ENCODE assay signal across 10 cellular contexts in the genomic region with DNA sequence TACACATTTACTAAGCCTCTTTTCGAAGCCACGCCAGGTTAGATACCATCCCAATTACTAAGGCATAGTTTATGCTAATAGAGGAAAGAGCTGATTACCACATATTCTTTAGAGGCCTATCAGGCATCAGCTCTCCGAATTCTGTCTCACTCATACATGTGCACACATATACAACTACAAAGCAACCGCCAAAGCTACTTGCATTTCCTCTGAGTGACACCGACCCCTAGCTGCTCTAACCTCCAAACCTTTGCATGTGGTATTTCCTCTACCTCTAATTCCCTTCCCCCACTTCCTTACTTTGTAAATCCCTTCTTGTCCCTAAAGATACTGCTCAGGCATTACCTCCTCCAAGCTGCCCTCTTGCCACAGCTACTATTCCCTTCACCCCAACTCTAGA.
A peak's percentile ranks its signal among the peaks of the same experiment; 100 is the strongest.
DNase-seq lines count a peak whose midpoint lies in the region; ATAC-seq and TF ChIP-seq lines count a peak whose summit lies in the region.
"Had no signal": no experiment of that assay in that cellular context is flagged by ENCODE, and none has a peak within 500 bp of the region (broad histone marks: within the 10 kb centered on the region; RNA-seq: fewer than 3 reads in every experiment).

No MANE protein-coding gene starts in this region.

- ATAC-seq in HG02885 (IDR thresholded peaks at IDR 0.05; ENCODE audit: poor library complexity, unreplicated experiment) (no peak), PC-3 (no peak)

- H3K36me3 ChIP-seq in KMS-11 (ENCODE audit: insufficient read depth) (no peaks in the 10 kb centered on the region), PC-3 (ENCODE audit: low read depth, low read length) (no peaks in the 10 kb centered on the region), esophagus squamous epithelium (no peaks in the 10 kb centered on the region)

- H3K9ac ChIP-seq in KMS-11 = peak overlapping the region; percentile 34; the same call in 1 of the 2 replicates
- H3K9ac ChIP-seq in PC-3 (ENCODE audit: low read length) = no peak overlapping the region

- H3K4me3 ChIP-seq in AG10803 (ENCODE audit: low read length) (no peak overlapping the region), KMS-11 (IDR thresholded peaks at IDR 0.05; ENCODE audit: insufficient read depth, low read depth, low read length) (no peak overlapping the region), PC-3 (ENCODE audit: low read length) (no peak overlapping the region), esophagus squamous epithelium (no peak overlapping the region)
- H3K4me3 ChIP-seq: skin epidermis had no signal

- H3K9me3 ChIP-seq in PC-3 (ENCODE audit: low read length) (no peaks in the 10 kb centered on the region), esophagus squamous epithelium (no peaks in the 10 kb centered on the region)

- peak overlapping the region; percentile 15 for H2AFZ ChIP-seq in KMS-11 (ENCODE audit: low read depth)
- no peak overlapping the region for H2AFZ ChIP-seq in PC-3 (ENCODE audit: low read length)

- CTCF ChIA-PET in PC-3 (lab: Charles Lee) = no interaction called here

- H3F3A ChIP-seq in PC-3 (ENCODE audit: low read length, unreplicated experiment) = no peaks in the 10 kb centered on the region

- TF ChIP-seq POLR2A in esophagus squamous epithelium (IDR thresholded peaks at IDR 0.05) = no peak

- DNase-seq in AG10803 (ENCODE audit: low read depth) = peak; percentile 65
- DNase-seq in activated CD8-positive, alpha-beta memory T cell treated with anti-CD3 and anti-CD28 coated beads, Interleukin-2, amount 50 U/mL, for 4 hours = peak; percentile 28
- DNase-seq in iPS-NIHi11 (ENCODE audit: low spot score) = peak; percentile 59
- no peak for DNase-seq in PC-3
- DNase-seq in esophagus squamous epithelium (lab: John Stamatoyannopoulos, UW) = no peak
- no peak for DNase-seq in NCI-H1105 treated with DMSO at 0.1 percent for 48 hours (lab: John Stamatoyannopoulos, UW)
- DNase-seq: SHP77 had no signal

- WGBS in esophagus squamous epithelium, 2 donors = 36 to 46% methylated on average over 5 of the region's 5 CpGs

- no TSS peak for BruUV-seq in PC-3 (replicated peaks; lab: Mats Ljungman, UMichigan)

- intact Hi-C loops in PC-3 (cut with micrococcal nuclease) = no loop called here
- intact Hi-C loops in esophagus squamous epithelium (cut with DNase I) = no loop called here

- H4K20me1 ChIP-seq in KMS-11 (ENCODE audit: insufficient read depth) (no peaks in the 10 kb centered on the region), PC-3 (ENCODE audit: low read length) (no peaks in the 10 kb centered on the region)

- H3K79me2 ChIP-seq in KMS-11 (ENCODE audit: insufficient read depth, low read depth) (no peaks in the 10 kb centered on the region), PC-3 (ENCODE audit: low read length) (no peaks in the 10 kb centered on the region)

- POLR2A ChIA-PET in PC-3 (lab: Charles Lee; ENCODE audit: unreplicated experiment) = interaction anchor here (0.6 kb wide), 1 partner anchor 18 kb away, joined by 5 read pairs; no protein-coding TSS in a partner anchor

- peaks cover 77% of the 10 kb centered on the region for H3K4me1 ChIP-seq in KMS-11 (ENCODE audit: low read depth, poor library complexity, severe bottlenecking)
- peaks cover 13% of the 10 kb centered on the region for H3K4me1 ChIP-seq in PC-3 (ENCODE audit: insufficient read depth, low read length)
- peaks cover 0 to 53% (median 14%) of the 10 kb centered on the region in 3 donors for H3K4me1 ChIP-seq in esophagus squamous epithelium

- no peaks in the 10 kb centered on the region for H3K27me3 ChIP-seq in KMS-11 (ENCODE audit: insufficient read depth, low read depth)
- no peaks in the 10 kb centered on the region for H3K27me3 ChIP-seq in PC-3 (ENCODE audit: low read length)
- H3K27me3 ChIP-seq in esophagus squamous epithelium = no peaks in the 10 kb centered on the region

- no peaks in the 10 kb centered on the region for H3K9me2 ChIP-seq in PC-3 (replicated peaks; ENCODE audit: low read length)

- H3K4me2 ChIP-seq in KMS-11 (peak overlapping the region; percentile 93), PC-3 (ENCODE audit: low read length) (no peak overlapping the region)

- no peak for TF ChIP-seq CTCF in AG10803 (conservative IDR thresholded peaks at IDR 0.05; ENCODE audit: low read length)
- no peak for TF ChIP-seq CTCF in KMS-11 (conservative IDR thresholded peaks at IDR 0.05; ENCODE audit: low read depth, low read length)
- TF ChIP-seq CTCF in PC-3 (conservative IDR thresholded peaks at IDR 0.05; ENCODE audit: low read depth, low read length) = no peak
- no peak for TF ChIP-seq CTCF in esophagus squamous epithelium (IDR thresholded peaks at IDR 0.05)

- H3K27ac ChIP-seq in KMS-11 (peak overlapping the region; percentile 91), PC-3 (ENCODE audit: low read length) (no peak overlapping the region), esophagus squamous epithelium (peak overlapping the region in 2 of 4 donors; percentile 33 to 47)

Comparison
In these comparisons a context has a peak if more than half of its experiments do, and no peak if none do; other contexts are left out.
1. DNase-seq: peak in AG10803 (single experiment), activated CD8-positive, alpha-beta memory T cell treated with anti-CD3 and anti-CD28 coated beads, Interleukin-2, amount 50 U/mL, for 4 hours (single experiment) and iPS-NIHi11 (single experiment); none in PC-3 (single experiment), esophagus squamous epithelium (single experiment) and NCI-H1105 treated with DMSO at 0.1 percent for 48 hours (single experiment).